ENCODE assay signal across 2 cellular contexts in genomic region chr1:200890818-200891773, GRCh38.
TF ChIP-seq lines count a peak whose summit lies in the region.

No MANE protein-coding gene starts in this region.

TF ChIP-seq in IMR-90, 13 proteins besides CTCF, POLR2A, EP300 and RAD21:
- no peak for TF ChIP-seq ELK1 (IDR thresholded peaks at IDR 0.05; ENCODE audit: borderline replicate concordance, low read depth, low read length)
- no peak; the same call in 1 of the 2 replicates for TF ChIP-seq MAZ (IDR thresholded peaks at IDR 0.05; ENCODE audit: borderline replicate concordance, low read depth, low read length)
- TF ChIP-seq SMC3 (IDR thresholded peaks at IDR 0.05; ENCODE audit: low read depth, low read length), result 0 out of 2 replicates have a peak, but pooled peaks have one; percentile 11
- peak; percentile 96; the same call in 1 of the 2 replicates for TF ChIP-seq CHD1 (IDR thresholded peaks at IDR 0.05; ENCODE audit: low read depth, low read length)
- peak; percentile 92 for TF ChIP-seq BHLHE40 (IDR thresholded peaks at IDR 0.05; ENCODE audit: low read depth, low read length)

TF ChIP-seq in WTC11, 78 proteins besides CTCF, POLR2A, EP300 and RAD21 (continues in another document):
- TF ChIP-seq MLX (CRISPR knock-in tag; IDR thresholded peaks at IDR 0.05) (no peak), PRRX2 (CRISPR knock-in tag; IDR thresholded peaks at IDR 0.05) (no peak), GABPB1 (CRISPR knock-in tag; IDR thresholded peaks at IDR 0.05) (peak; percentile 40; the same call in 1 of the 2 replicates), OVOL2 (CRISPR knock-in tag; IDR thresholded peaks at IDR 0.05; ENCODE audit: borderline replicate concordance) (no peak), ELF4 (CRISPR knock-in tag; IDR thresholded peaks at IDR 0.05; ENCODE audit: low read depth) (no peak), CREB1 (CRISPR knock-in tag; IDR thresholded peaks at IDR 0.05) (no peak), ATF1 (CRISPR knock-in tag; IDR thresholded peaks at IDR 0.05) (no peak), SMAD3 (CRISPR knock-in tag; IDR thresholded peaks at IDR 0.05; ENCODE audit: borderline replicate concordance) (0 out of 2 replicates have a peak, but pooled peaks have one; percentile 5), RELA (CRISPR knock-in tag; IDR thresholded peaks at IDR 0.05; ENCODE audit: borderline replicate concordance) (no peak), JAZF1 (CRISPR knock-in tag; IDR thresholded peaks at IDR 0.05) (no peak), MAX (CRISPR knock-in tag; IDR thresholded peaks at IDR 0.05) (0 out of 2 replicates have a peak, but pooled peaks have one; percentile 22), ATF3 (CRISPR knock-in tag; conservative IDR thresholded peaks at IDR 0.05) (no peak), NR3C1 (CRISPR knock-in tag; conservative IDR thresholded peaks at IDR 0.05; ENCODE audit: low read depth) (no peak), ZNF416 (CRISPR knock-in tag; IDR thresholded peaks at IDR 0.05) (no peak), ZNF512 (CRISPR knock-in tag; IDR thresholded peaks at IDR 0.05; ENCODE audit: borderline replicate concordance) (no peak), HMGXB4 (CRISPR knock-in tag; IDR thresholded peaks at IDR 0.05) (peak; percentile 88), SP1 (CRISPR knock-in tag; conservative IDR thresholded peaks at IDR 0.05) (peak; percentile 48; the same call in 1 of the 2 replicates), NFE2L1 (CRISPR knock-in tag; IDR thresholded peaks at IDR 0.05) (no peak), ZMAT4 (CRISPR knock-in tag; IDR thresholded peaks at IDR 0.05) (no peak), ESRRA (CRISPR knock-in tag; IDR thresholded peaks at IDR 0.05; ENCODE audit: borderline replicate concordance) (no peak), CREM (CRISPR knock-in tag; IDR thresholded peaks at IDR 0.05) (0 out of 2 replicates have a peak, but pooled peaks have one; percentile 31), IRF1 (CRISPR knock-in tag; IDR thresholded peaks at IDR 0.05) (0 out of 2 replicates have a peak, but pooled peaks have one; percentile 3), ZNF671 (CRISPR knock-in tag; IDR thresholded peaks at IDR 0.05) (no peak), SMAD4 (CRISPR knock-in tag; IDR thresholded peaks at IDR 0.05) (no peak), AR (CRISPR knock-in tag; IDR thresholded peaks at IDR 0.05) (no peak), TEAD4 (CRISPR knock-in tag; IDR thresholded peaks at IDR 0.05) (no peak), NFATC4 (CRISPR knock-in tag; IDR thresholded peaks at IDR 0.05) (no peak), ATF2 (CRISPR knock-in tag; IDR thresholded peaks at IDR 0.05; ENCODE audit: borderline replicate concordance, low read depth) (no peak; the same call in 1 of the 2 replicates), TP53 (CRISPR knock-in tag; IDR thresholded peaks at IDR 0.05) (peak; percentile 60; the same call in 1 of the 2 replicates), ZNF281 (CRISPR knock-in tag; IDR thresholded peaks at IDR 0.05) (no peak), MXD4 (CRISPR knock-in tag; IDR thresholded peaks at IDR 0.05; ENCODE audit: borderline replicate concordance) (no peak), NR2C2 (CRISPR knock-in tag; IDR thresholded peaks at IDR 0.05) (no peak), EMX1 (CRISPR knock-in tag; IDR thresholded peaks at IDR 0.05) (0 out of 2 replicates have a peak, but pooled peaks have one; percentile 29), ATF6 (CRISPR knock-in tag; IDR thresholded peaks at IDR 0.05) (no peak), AFF4 (CRISPR knock-in tag; IDR thresholded peaks at IDR 0.05; ENCODE audit: borderline replicate concordance) (no peak; the same call in 1 of the 2 replicates)
